8 cellular contexts compared by ENCODE assay signal in genomic region chr2:120253021-120253882, GRCh38. TPM values are rescaled to one million over a fixed set of nuclear protein-coding genes. Genes with fewer than 3 reads are reported as not detected.
DNase-seq lines count a peak whose midpoint lies in the region; ATAC-seq and TF ChIP-seq lines count a peak whose summit lies in the region.

No MANE protein-coding gene starts in this region.

- H3K27ac ChIP-seq in esophagus squamous epithelium (peak overlapping the region; percentile 88 to 98 (median 93)), suprapubic skin (peak overlapping the region; percentile 97)

- peaks cover 54% of the 10 kb centered on the region for H3K4me1 Mint-ChIP-seq in activated T-cell treated with anti-CD3 and anti-CD28 coated beads, Interleukin-2, amount 50 U/mL, for 4 hours (ENCODE audit: low read depth)

- peaks cover 4% of the 10 kb centered on the region for H3K36me3 Mint-ChIP-seq in activated T-cell treated with anti-CD3 and anti-CD28 coated beads, Interleukin-2, amount 50 U/mL, for 4 hours (ENCODE audit: insufficient read depth)

- H3K4me1 ChIP-seq in esophagus squamous epithelium (peaks cover 6 to 56% (median 39%) of the 10 kb centered on the region in 3 donors), suprapubic skin (peaks cover 47% of the 10 kb centered on the region)

- H3K4me3 ChIP-seq in esophagus squamous epithelium (peak overlapping the region; percentile 62 to 90 (median 72)), suprapubic skin (peak overlapping the region; percentile 99)

- ATAC-seq in GM18520 (IDR thresholded peaks at IDR 0.05; ENCODE audit: unreplicated experiment) (peak; percentile 10), HG03025 (IDR thresholded peaks at IDR 0.05; ENCODE audit: low FRiP score, unreplicated experiment) (peak; percentile 30)
- peak; percentile 40 to 43 for ATAC-seq in activated T-cell treated with anti-CD3 and anti-CD28 coated beads, Interleukin-2, amount 50 U/mL, for 4 hours

- intact Hi-C loops in esophagus squamous epithelium (cut with DNase I), result no loop called here

- peak overlapping the region; percentile 93 for H3K4me3 Mint-ChIP-seq in activated T-cell treated with anti-CD3 and anti-CD28 coated beads, Interleukin-2, amount 50 U/mL, for 4 hours

- H3K36me3 ChIP-seq in esophagus squamous epithelium (no peaks in the 10 kb centered on the region), suprapubic skin (no peaks in the 10 kb centered on the region)

- peak; percentile 93 for DNase-seq in CD1c-positive myeloid dendritic cell (ENCODE audit: extremely low spot score)
- DNase-seq in NCI-H526 treated with DMSO at 0.1 percent for 48 hours (lab: John Stamatoyannopoulos, UW), result peak; percentile 37
- peak; percentile 22 for DNase-seq in activated T-cell treated with anti-CD3 and anti-CD28 coated beads, Interleukin-2, amount 50 U/mL, for 4 hours
- peak; percentile 37 for DNase-seq in esophagus squamous epithelium (lab: John Stamatoyannopoulos, UW)
- DNase-seq in mucosa of gallbladder (ENCODE audit: low spot score), result peak; percentile 79
- DNase-seq in suprapubic skin (ENCODE audit: low spot score in 2 of 2), result peak; percentile 92 to 95

- TF ChIP-seq CTCF in esophagus squamous epithelium (IDR thresholded peaks at IDR 0.05) (peak in 5 of 6 experiments; percentile 15 to 48 (median 29)), suprapubic skin (IDR thresholded peaks at IDR 0.05) (peak in 1 of 2 donors; percentile 47)

- no peaks in the 10 kb centered on the region for H3K27me3 Mint-ChIP-seq in activated T-cell treated with anti-CD3 and anti-CD28 coated beads, Interleukin-2, amount 50 U/mL, for 4 hours (ENCODE audit: low read depth)

- peak in 1 of 4 donors; percentile 41 for TF ChIP-seq POLR2A in esophagus squamous epithelium (IDR thresholded peaks at IDR 0.05)
- no peak for TF ChIP-seq POLR2A in suprapubic skin (IDR thresholded peaks at IDR 0.05)

- H3K9me3 Mint-ChIP-seq in activated T-cell treated with anti-CD3 and anti-CD28 coated beads, Interleukin-2, amount 50 U/mL, for 4 hours, result no peaks in the 10 kb centered on the region

- TF ChIP-seq EP300 in suprapubic skin (IDR thresholded peaks at IDR 0.05), result no peak

- peaks cover 0 to 11% (median 0%) of the 10 kb centered on the region in 4 donors for H3K27me3 ChIP-seq in esophagus squamous epithelium
- no peaks in the 10 kb centered on the region for H3K27me3 ChIP-seq in suprapubic skin

- no peaks in the 10 kb centered on the region for H3K9me3 ChIP-seq in esophagus squamous epithelium
- no peaks in the 10 kb centered on the region for H3K9me3 ChIP-seq in suprapubic skin

- WGBS in esophagus squamous epithelium, 2 donors, result 0% methylated on average over 11 of the region's 60 CpGs; no CpG with 5 or more reads in 1 of the 2 donors
- under 1% methylated on average over 43 of the region's 60 CpGs for WGBS in suprapubic skin

RNA-seq across cellular contexts. Expression of gene RALB, which starts 0.6 kb away (rescaled TPM):
- total RNA-seq in activated T-cell treated with anti-CD3 and anti-CD28 coated beads, Interleukin-2, amount 50 U/mL, for 4 hours, result 10 to 100 TPM in 2 of 3 donors, 1 to 10 TPM in 1; 9.2 to 17.5 (median 13.0) TPM
- total RNA-seq in esophagus squamous epithelium (10 to 100 TPM; 50.2 to 99.2 (median 64.8) TPM), mucosa of gallbladder (48.1 TPM), suprapubic skin (10 to 100 TPM; 21.3 to 37.0 (median 30.5) TPM)

RNA-seq across cellular contexts. Expression of gene TMEM185B, which starts 30.1 kb away (rescaled TPM):
- total RNA-seq in activated T-cell treated with anti-CD3 and anti-CD28 coated beads, Interleukin-2, amount 50 U/mL, for 4 hours, result 10 to 100 TPM; 35.0 to 38.4 (median 36.3) TPM
- total RNA-seq in esophagus squamous epithelium, result 10 to 100 TPM; 20.9 to 24.8 (median 23.3) TPM
- total RNA-seq in mucosa of gallbladder, result 21.6 TPM
- 10 to 100 TPM; 22.8 to 40.0 (median 30.4) TPM for total RNA-seq in suprapubic skin

Comparison
In these comparisons a context has a peak if more than half of its experiments do, and no peak if none do; other contexts are left out.
1. Peak in every context shown above with its lines: DNase-seq, ATAC-seq, H3K4me3 ChIP-seq and H3K27ac ChIP-seq.
2. DNase-seq: peak in every context shown above with its lines; median percentile 94 in suprapubic skin; 93 in CD1c-positive myeloid dendritic cell; 79 in mucosa of gallbladder; 37 in NCI-H526 treated with DMSO at 0.1 percent for 48 hours; 37 in esophagus squamous epithelium; 22 in activated T-cell treated with anti-CD3 and anti-CD28 coated beads, Interleukin-2, amount 50 U/mL, for 4 hours.